ENCODE assay signal across 9 cellular contexts in genomic region chr1:120844186-120844944, GRCh38. TPM values are rescaled to one million over a fixed set of nuclear protein-coding genes. Genes with fewer than 3 reads are reported as not detected.
DNase-seq lines count a peak whose midpoint lies in the region; TF ChIP-seq lines count a peak whose summit lies in the region.
"Not testable (repeated sequence)": the region's sequence is repeated elsewhere in the genome, so short reads cannot be mapped to it uniquely, and the experiment has no call there.
"Had no signal": no experiment of that assay in that cellular context is flagged by ENCODE, and none has a peak within 500 bp of the region (broad histone marks: within the 10 kb centered on the region; RNA-seq: fewer than 3 reads in every experiment).

No MANE protein-coding gene starts in this region.

- peak; percentile 55 for TF ChIP-seq CTCF in endodermal cell (conservative IDR thresholded peaks at IDR 0.05)
- not testable (repeated sequence) for TF ChIP-seq CTCF in liver (IDR thresholded peaks at IDR 0.05; ENCODE audit: low read depth, low read length, missing input control); suprapubic skin (IDR thresholded peaks at IDR 0.05)

- H3K4me3 ChIP-seq in endodermal cell (ENCODE audit: low read length) (peak overlapping the region; percentile 75), liver (ENCODE audit: low read depth in 1 of 3, low read length in 3 of 3) (peak overlapping the region in 2 of 3 donors; percentile 22 to 38), skeletal muscle satellite cell (ENCODE audit: low read length) (peak overlapping the region; percentile 62), suprapubic skin (peak overlapping the region; percentile 50)

- TF ChIP-seq RAD21 in liver (IDR thresholded peaks at IDR 0.05): peak in 1 of 2 donors; percentile 17

- not testable (repeated sequence) for H3K36me3 Mint-ChIP-seq in T-helper 2 cell treated with Interferon-gamma antibody and Interleukin-4, amounts not matched to agents 5 μg/mL and 100 μg/mL, for 36 hours (ENCODE audit: low read depth); endodermal cell (ENCODE audit: low read depth)

- not testable (repeated sequence) for H3K9me3 ChIP-seq in endodermal cell (ENCODE audit: control insufficient read depth, low read length); liver (ENCODE audit: control insufficient read depth in 4 of 4, low read length in 3 of 4); skeletal muscle satellite cell (replicated peaks; ENCODE audit: low read length); suprapubic skin

- not testable (repeated sequence) for H3K9ac ChIP-seq in endodermal cell (ENCODE audit: extremely low read depth, low read length, poor library complexity, severe bottlenecking); liver (ENCODE audit: low read depth in 1 of 2, low read length in 2 of 2); skeletal muscle satellite cell (ENCODE audit: low read depth, low read length)

- not testable (repeated sequence) for TF ChIP-seq POLR2A in suprapubic skin (IDR thresholded peaks at IDR 0.05)

- peak overlapping the region; percentile 36 for H3K27ac Mint-ChIP-seq in T-helper 2 cell treated with Interferon-gamma antibody and Interleukin-4, amounts not matched to agents 5 μg/mL and 100 μg/mL, for 36 hours
- H3K27ac Mint-ChIP-seq in endodermal cell: peak overlapping the region; percentile 70

- H3K9me3 Mint-ChIP-seq in T-helper 2 cell treated with Interferon-gamma antibody and Interleukin-4, amounts not matched to agents 5 μg/mL and 100 μg/mL, for 36 hours; endodermal cell: not testable (repeated sequence)

- 0 to 3% methylated on average over 14 to 38 of the region's 49 CpGs for WGBS in endodermal cell (ENCODE audit: insufficient coverage in 1 of 2, insufficient read length in 1 of 2), 2 experiments
- 6% methylated on average over 43 of the region's 49 CpGs for WGBS in liver
- WGBS in suprapubic skin: under 1% methylated on average over 19 of the region's 49 CpGs

- H3K36me3 ChIP-seq in endodermal cell (ENCODE audit: control insufficient read depth, insufficient read depth, low read length); liver (ENCODE audit: control insufficient read depth in 4 of 4, insufficient read depth in 3 of 4, low read depth in 1 of 4, low read length in 3 of 4); skeletal muscle satellite cell (ENCODE audit: insufficient read depth, low read length); suprapubic skin: not testable (repeated sequence)

- H3K4me3 Mint-ChIP-seq in T-helper 2 cell treated with Interferon-gamma antibody and Interleukin-4, amounts not matched to agents 5 μg/mL and 100 μg/mL, for 36 hours: peak overlapping the region; percentile 68
- peak overlapping the region; percentile 68 for H3K4me3 Mint-ChIP-seq in endodermal cell

- not testable (repeated sequence) for H3K27me3 ChIP-seq in endodermal cell (ENCODE audit: control insufficient read depth, insufficient read depth, low read length, poor library complexity, severe bottlenecking); liver (ENCODE audit: control insufficient read depth in 4 of 4, insufficient read depth in 4 of 4, low read length in 3 of 4); skeletal muscle satellite cell (ENCODE audit: control insufficient read depth, insufficient read depth, low read length); suprapubic skin

- H3K4me1 ChIP-seq in endodermal cell (ENCODE audit: control insufficient read depth, insufficient read depth, low read length); liver (ENCODE audit: control insufficient read depth in 4 of 4, insufficient read depth in 4 of 4, low read length in 3 of 4); skeletal muscle satellite cell (ENCODE audit: control insufficient read depth, insufficient read depth, low read length); suprapubic skin: not testable (repeated sequence)

- peak overlapping the region; percentile 37 for H3K4me2 ChIP-seq in skeletal muscle satellite cell (ENCODE audit: low read length)

- not testable (repeated sequence) for TF ChIP-seq EP300 in suprapubic skin (IDR thresholded peaks at IDR 0.05)

- peak overlapping the region; percentile 66 for H3K27ac ChIP-seq in endodermal cell (ENCODE audit: low read depth, low read length)
- peak overlapping the region in 1 of 2 donors; percentile 28 for H3K27ac ChIP-seq in liver (ENCODE audit: low read depth in 1 of 2, low read length in 2 of 2)
- peak overlapping the region; percentile 60 for H3K27ac ChIP-seq in suprapubic skin

- H3K4me1 Mint-ChIP-seq in T-helper 2 cell treated with Interferon-gamma antibody and Interleukin-4, amounts not matched to agents 5 μg/mL and 100 μg/mL, for 36 hours (ENCODE audit: low read depth); endodermal cell: not testable (repeated sequence)

- peak; percentile 37 for DNase-seq in GM03348 (ENCODE audit: low spot score)
- peak; percentile 62 for DNase-seq in NCI-H1092 treated with DMSO at 0.1 percent for 48 hours (lab: John Stamatoyannopoulos, UW)
- peak; percentile 22 for DNase-seq in T-helper 2 cell treated with Interferon-gamma antibody and Interleukin-4, amounts not matched to agents 5 μg/mL and 100 μg/mL, for 36 hours (ENCODE audit: low spot score)
- DNase-seq in activated T-helper 9 cell treated with anti-CD3 and anti-CD28 coated beads, Interleukin-2, amount 50 U/mL, for 16 hours (ENCODE audit: low read depth): peak; percentile 54
- DNase-seq in endodermal cell: peak; percentile 89
- DNase-seq in suprapubic skin (ENCODE audit: low spot score in 2 of 2): not testable (repeated sequence)

- not testable (repeated sequence) for H3K27me3 Mint-ChIP-seq in T-helper 2 cell treated with Interferon-gamma antibody and Interleukin-4, amounts not matched to agents 5 μg/mL and 100 μg/mL, for 36 hours (ENCODE audit: low read depth); endodermal cell (ENCODE audit: insufficient read depth)

RNA-seq across cellular contexts. Expression of gene PPIAL4A, which starts 45.2 kb away (rescaled TPM):
- total RNA-seq in endodermal cell (not detected), liver (not detected), suprapubic skin (not detected)
- polyA plus RNA-seq in endodermal cell (2013, experiment 1 of 2): not detected
- polyA plus RNA-seq in endodermal cell (2013, experiment 2 of 2): not detected
- polyA plus RNA-seq in liver: not detected
- not detected in 2 replicates for total RNA-seq in skeletal muscle satellite cell (2012; rRNA removed)
- total RNA-seq: right atrium auricular region had no signal
